ENCODE assay signal across 8 cellular contexts in genomic region chr17:40355123-40355803, GRCh38. TPM values are rescaled to one million over a fixed set of nuclear protein-coding genes. Genes with fewer than 3 reads are reported as not detected.
DNase-seq lines count a peak whose midpoint lies in the region; ATAC-seq and TF ChIP-seq lines count a peak whose summit lies in the region.

No MANE protein-coding gene starts in this region.

- H3K27ac Mint-ChIP-seq in CD14-positive monocyte (peak overlapping the region in 4 of 7 donors; percentile 31 to 81 (median 66)), HFFc6 (no peak overlapping the region)

- H3K4me1 Mint-ChIP-seq in CD14-positive monocyte (peaks cover 44% of the 10 kb centered on the region), HFFc6 (ENCODE audit: low read depth) (peaks cover 12% of the 10 kb centered on the region)

- CTCF ChIA-PET in SK-N-SH (lab: Yijun Ruan, JAX) = interaction anchor here (0.6 to 57.6 kb wide), 32 partner anchors 10 to 220 kb away, joined by 3 to 1706 read pairs (median 6); partner anchors contain the start of genes CCR7, CDC6, GJD3 and IGFBP4

- H3K27me3 ChIP-seq in SK-N-SH (ENCODE audit: insufficient read depth) (no peaks in the 10 kb centered on the region), heart left ventricle (no peaks in the 10 kb centered on the region), sigmoid colon (no peaks in the 10 kb centered on the region)

- TF ChIP-seq CTCF in CD14-positive monocyte (IDR thresholded peaks at IDR 0.05) (peak; percentile 98), HFFc6 (IDR thresholded peaks at IDR 0.05) (peak; percentile 98), SK-N-SH (IDR thresholded peaks at IDR 0.05) (peak; percentile 92), heart left ventricle (IDR thresholded peaks at IDR 0.05) (peak; percentile 93 to 99 (median 97)), sigmoid colon (IDR thresholded peaks at IDR 0.05) (peak; percentile 95 to 99 (median 97))

- H3K79me2 ChIP-seq in SK-N-SH (ENCODE audit: insufficient read depth) = peaks cover 2% of the 10 kb centered on the region; the same call in 1 of the 2 replicates

- H3K36me3 ChIP-seq in SK-N-SH (replicated peaks in 1 of 2; ENCODE audit: control insufficient read depth in 1 of 2, insufficient read depth in 2 of 2, low read length in 1 of 2) (peaks cover 19 to 50% of the 10 kb centered on the region in 2 experiments), heart left ventricle (peaks cover 3 to 67% (median 52%) of the 10 kb centered on the region in 9 donors), sigmoid colon (peaks cover 8 to 46% (median 24%) of the 10 kb centered on the region in 4 donors)

- H3K27me3 Mint-ChIP-seq in CD14-positive monocyte (ENCODE audit: low read depth in 3 of 3) = peaks cover 3 to 5% (median 4%) of the 10 kb centered on the region in 3 donors
- H3K27me3 Mint-ChIP-seq in HFFc6 (ENCODE audit: insufficient read depth) = peaks cover 2% of the 10 kb centered on the region

- H3F3A ChIP-seq in SK-N-SH (replicated peaks; ENCODE audit: insufficient read depth) = peaks cover 29% of the 10 kb centered on the region

- H3K4me1 ChIP-seq in SK-N-SH (ENCODE audit: control insufficient read depth in 1 of 2, insufficient read depth in 2 of 2, low read depth in 1 of 2, low read length in 1 of 2) (peaks cover 9 to 57% of the 10 kb centered on the region in 2 experiments; a peak in 3 of 4 replicates), heart left ventricle (peaks cover 0 to 49% (median 27%) of the 10 kb centered on the region in 12 donors), sigmoid colon (peaks cover 0 to 64% (median 53%) of the 10 kb centered on the region in 4 donors)

- H3K9me3 ChIP-seq in SK-N-SH = no peaks in the 10 kb centered on the region
- no peaks in the 10 kb centered on the region for H3K9me3 ChIP-seq in heart left ventricle
- no peaks in the 10 kb centered on the region for H3K9me3 ChIP-seq in sigmoid colon

- 83% methylated on average over 15 of the region's 29 CpGs for WGBS in SK-N-SH (ENCODE audit: low lambda C conversion rate)
- WGBS in heart left ventricle, 4 donors = 37 to 51% (median 42%) methylated on average over 13 to 29 of the region's 29 CpGs
- WGBS in sigmoid colon, 2 donors = 55 to 61% methylated on average over 29 of the region's 29 CpGs

- POLR2A ChIA-PET in SK-N-SH (lab: Yijun Ruan, JAX) = interaction anchor here (0.6 to 2.7 kb wide), 6 partner anchors 46 to 124 kb away, joined by 3 to 16 read pairs (median 4); no protein-coding TSS in a partner anchor

- no peaks in the 10 kb centered on the region for H3K9me2 ChIP-seq in SK-N-SH

- no peak overlapping the region for H3K4me2 ChIP-seq in SK-N-SH

- intact Hi-C loops in CD14-positive monocyte (cut with micrococcal nuclease) (loop anchor here (1.0 to 5.0 kb wide), 3 partner anchors 52 to 177 kb away; partner anchors contain the start of gene TOP2A (in 1 of the 2)), heart left ventricle (cut with DNase I) (loop anchor here in 8 of 10 donors (1.0 to 10.0 kb wide), 9 partner anchors 52 to 207 kb away; partner anchors contain the start of genes TOP2A (in 1 of the 8) and WIPF2 (in 1 of the 8)), sigmoid colon (cut with DNase I) (loop anchor here (1.0 kb wide), 1 partner anchor 52 kb away; no protein-coding TSS in a partner anchor)

- no peak overlapping the region for H3K9ac ChIP-seq in SK-N-SH

- H3K27ac ChIP-seq in SK-N-SH (ENCODE audit: low read depth in 2 of 2, low read length in 1 of 2) = peak overlapping the region in 1 of 2 experiments; percentile 79; a peak in 2 of 4 replicates
- H3K27ac ChIP-seq in heart left ventricle = peak overlapping the region in 6 of 12 donors; percentile 39 to 60 (median 55)
- H3K27ac ChIP-seq in sigmoid colon = peak overlapping the region; percentile 42 to 64 (median 48)

- H4K20me1 ChIP-seq in SK-N-SH (ENCODE audit: insufficient read depth) = peaks cover 16% of the 10 kb centered on the region

- H3K36me3 Mint-ChIP-seq in CD14-positive monocyte = peaks cover 52 to 67% of the 10 kb centered on the region in 2 donors
- H3K36me3 Mint-ChIP-seq in HFFc6 (ENCODE audit: low read depth) = peaks cover 9% of the 10 kb centered on the region

- no peak for TF ChIP-seq EP300 in SK-N-SH (IDR thresholded peaks at IDR 0.05; ENCODE audit: borderline replicate concordance in 1 of 2, low read depth in 1 of 2, low read length in 1 of 2)
- TF ChIP-seq EP300 in sigmoid colon (IDR thresholded peaks at IDR 0.05) = no peak

- TF ChIP-seq POLR2A in heart left ventricle (IDR thresholded peaks at IDR 0.05) = no peak
- no peak for TF ChIP-seq POLR2A in sigmoid colon (IDR thresholded peaks at IDR 0.05)
- no peak for TF ChIP-seq POLR2A in GM18505 (IDR thresholded peaks at IDR 0.05; ENCODE audit: borderline replicate concordance, extremely low read depth, insufficient read depth, insufficient read length)

- ATAC-seq in heart left ventricle (peak; percentile 48 to 70 (median 66)), GM18505 (IDR thresholded peaks at IDR 0.05; ENCODE audit: unreplicated experiment) (no peak), GM21447 (IDR thresholded peaks at IDR 0.05; ENCODE audit: unreplicated experiment) (no peak)

- H3K9me3 Mint-ChIP-seq in CD14-positive monocyte (no peaks in the 10 kb centered on the region), HFFc6 (no peaks in the 10 kb centered on the region)

- no peak overlapping the region for H3K4me3 Mint-ChIP-seq in CD14-positive monocyte
- no peak overlapping the region for H3K4me3 Mint-ChIP-seq in HFFc6

- H3K4me3 ChIP-seq in SK-N-SH (ENCODE audit: low read depth in 2 of 2, low read length in 1 of 2) (no peak overlapping the region; a peak in 1 of 4 replicates), heart left ventricle (no peak overlapping the region), sigmoid colon (no peak overlapping the region)

- H2AFZ ChIP-seq in SK-N-SH (ENCODE audit: low read depth) = no peak overlapping the region

- DNase-seq in CD14-positive monocyte (ENCODE audit: low spot score) (peak; percentile 75), HFFc6 (peak; percentile 33), SK-N-SH (peak; percentile 92), heart left ventricle (peak; percentile 72 to 91 (median 79)), sigmoid colon (peak; percentile 91)
- peak; percentile 80 for DNase-seq in activated naive CD4-positive, alpha-beta T cell treated with anti-CD3 and anti-CD28 coated beads, Interleukin-2, amount 50 U/mL, for 16 hours

- peak; percentile 93 for TF ChIP-seq RAD21 in SK-N-SH (IDR thresholded peaks at IDR 0.05; ENCODE audit: low read length)

TF ChIP-seq in SK-N-SH, 30 proteins besides CTCF, POLR2A, EP300 and RAD21 (continues in another document):
- TF ChIP-seq SMC3 (IDR thresholded peaks at IDR 0.05; ENCODE audit: low read depth, low read length) (peak; percentile 94), CHD2 (IDR thresholded peaks at IDR 0.05; ENCODE audit: low read length, partially characterized antibody) (peak; percentile 24), USF2 (IDR thresholded peaks at IDR 0.05; ENCODE audit: borderline replicate concordance, low read depth, low read length) (no peak), REST (IDR thresholded peaks at IDR 0.05; ENCODE audit: low read depth, low read length) (no peak)

RNA-seq across cellular contexts. Expression of gene GJD3, which starts 9.3 kb away (rescaled TPM):
- not detected for polyA plus RNA-seq in CD14-positive monocyte
- 1 to 10 TPM in 2 of 6 experiments, under 1 TPM in 4; 0.36 to 1.4 (median 0.81) TPM for total RNA-seq in HFFc6 (2021; fragmentation: NEBNext Ultra II Directional; extraction: Animal tissue kit (Norgen Biotek cat#: 25700))
- polyA plus RNA-seq in SK-N-SH (2012; rRNA removed) = not detected in 2 replicates
- not detected in 2 replicates for polyA plus RNA-seq in SK-N-SH (2012; cell fraction: cytosol; rRNA removed)
- polyA plus RNA-seq in SK-N-SH (2012; cell fraction: nucleus; rRNA removed) = not detected in 2 replicates
- 1 to 10 TPM; 1.2 to 8.7 (median 2.2) TPM for total RNA-seq in heart left ventricle
- polyA plus RNA-seq in heart left ventricle = under 1 TPM; 0.30 to 0.35 TPM
- 1 to 10 TPM in 1 of 4 donors, under 1 TPM in 1, not detected in 2; 0.49 to 2.1 TPM for total RNA-seq in sigmoid colon
- polyA plus RNA-seq in sigmoid colon = under 1 TPM in 1 of 3 donors, not detected in 2; 0.64 TPM

RNA-seq across cellular contexts. Expression of gene RARA, which starts 46.3 kb away (rescaled TPM):
- polyA plus RNA-seq in CD14-positive monocyte = 10 to 100 TPM; 14.9 to 29.4 TPM
- 10 to 100 TPM; 27.1 to 32.2 (median 28.8) TPM for total RNA-seq in HFFc6 (2021; fragmentation: NEBNext Ultra II Directional; extraction: Animal tissue kit (Norgen Biotek cat#: 25700))
- 8.9 and 13.3 TPM in 2 replicates for polyA plus RNA-seq in SK-N-SH (2012; rRNA removed)
- 6.9 and 9.6 TPM in 2 replicates for polyA plus RNA-seq in SK-N-SH (2012; cell fraction: cytosol; rRNA removed)
- polyA plus RNA-seq in SK-N-SH (2012; cell fraction: nucleus; rRNA removed) = 13.2 and 15.0 TPM in 2 replicates
- 10 to 100 TPM; 14.1 to 41.4 (median 19.4) TPM for total RNA-seq in heart left ventricle
- polyA plus RNA-seq in heart left ventricle = 10 to 100 TPM; 15.5 to 22.0 TPM
- total RNA-seq in sigmoid colon = 10 to 100 TPM; 15.8 to 27.3 (median 20.5) TPM
- 10 to 100 TPM; 26.4 to 29.6 (median 27.8) TPM for polyA plus RNA-seq in sigmoid colon

Comparison
In these comparisons a context has a peak if more than half of its experiments do, and no peak if none do; other contexts are left out.
1. DNase-seq: peak in every context shown above with its lines; median percentile 92 in SK-N-SH; 91 in sigmoid colon; 80 in activated naive CD4-positive, alpha-beta T cell treated with anti-CD3 and anti-CD28 coated beads, Interleukin-2, amount 50 U/mL, for 16 hours; 79 in heart left ventricle; 75 in CD14-positive monocyte; 33 in HFFc6.
2. ATAC-seq: peak in heart left ventricle (4 of 4); none in GM18505 (single experiment) and GM21447 (single experiment).
3. Peak in every context shown above with its lines, with median percentiles within 50 percentile points of each other: CTCF ChIP-seq.